In the genomic region with DNA sequence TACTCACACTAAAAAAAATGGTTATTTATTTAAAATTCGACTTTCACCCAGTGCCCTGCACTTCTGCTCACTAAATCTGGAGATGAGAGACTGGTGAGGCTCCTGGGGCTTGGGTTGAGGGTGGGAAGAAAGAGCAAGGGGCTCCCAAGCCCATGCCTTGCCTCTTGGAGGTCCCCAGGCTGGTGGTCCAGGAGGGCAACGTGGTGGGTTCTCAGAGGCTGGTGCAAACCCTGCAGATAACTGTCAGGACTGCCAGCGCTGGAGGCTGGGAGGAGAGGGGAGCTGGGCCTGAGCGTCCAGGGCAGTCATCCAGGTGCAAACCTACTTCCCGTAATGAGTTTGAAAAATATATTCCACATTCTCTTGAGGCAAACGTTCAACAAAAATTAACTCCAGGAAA, we compare ENCODE assay signal across 3 cellular contexts.
"Had no signal": no experiment of that assay in that cellular context is flagged by ENCODE, and none has a peak within 500 bp of the region (broad histone marks: within the 10 kb centered on the region; RNA-seq: fewer than 3 reads in every experiment).

No MANE protein-coding gene starts in this region.

- DNase-seq: GDM1, GF-D8 had no signal

- H3K4me3 ChIP-seq: GM12878 had no signal
